Comparison of ENCODE assay signal across 8 cellular contexts in the genomic region with DNA sequence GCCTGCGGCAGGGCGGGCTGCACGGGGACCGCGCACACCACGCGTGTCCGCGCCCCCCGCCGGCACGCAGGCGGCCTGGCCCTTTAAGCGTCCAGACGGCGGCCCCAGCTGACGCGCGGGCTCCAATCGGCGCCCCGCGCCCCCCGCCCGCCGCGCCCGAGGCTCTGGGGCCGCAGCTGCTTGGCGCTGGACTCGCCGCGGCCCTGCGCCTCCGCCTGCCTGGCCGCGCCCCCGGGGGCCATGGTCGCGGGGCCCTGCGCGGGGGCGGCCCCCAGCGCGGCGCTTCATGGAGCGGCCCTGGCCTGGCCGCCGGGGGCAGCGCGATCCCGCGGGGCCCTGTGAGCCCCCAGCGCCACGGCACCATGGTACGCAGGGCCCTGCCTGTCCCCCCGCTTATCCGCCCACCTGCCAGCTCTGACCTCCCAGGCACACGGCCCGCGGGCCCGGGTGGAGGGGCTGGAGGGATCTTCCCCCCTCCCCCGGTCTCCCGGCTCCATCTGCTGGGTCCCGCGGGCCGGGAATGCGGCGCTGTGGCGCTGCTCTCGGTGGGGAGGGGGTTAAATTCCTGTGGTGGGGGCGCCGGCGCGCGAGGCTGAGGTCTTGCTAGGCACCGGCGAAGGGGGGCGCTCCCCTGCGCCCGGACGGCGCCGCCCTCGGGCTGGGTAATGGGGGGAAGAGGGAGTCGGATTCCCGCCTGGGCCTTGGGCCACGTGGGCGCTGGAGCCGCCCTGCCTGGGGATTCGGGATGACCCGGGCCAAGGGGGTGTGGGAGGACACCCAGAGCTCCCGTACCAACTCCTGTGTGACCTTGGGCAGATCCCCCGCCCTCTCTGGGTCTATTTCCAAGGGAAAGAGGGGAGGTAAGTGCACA. TPM values are rescaled to one million over a fixed set of nuclear protein-coding genes. Genes with fewer than 3 reads are reported as not detected.
DNase-seq lines count a peak whose midpoint lies in the region; ATAC-seq and TF ChIP-seq lines count a peak whose summit lies in the region.

No MANE protein-coding gene starts in this region.

- H3K4me3 ChIP-seq in adrenal gland: peak overlapping the region in 3 of 4 donors; percentile 54 to 86 (median 58)
- peak overlapping the region; percentile 59 to 99 (median 86) for H3K4me3 ChIP-seq in heart left ventricle

- H3K36me3 ChIP-seq in adrenal gland (replicated peaks in 1 of 2) (peaks cover 0 to 9% of the 10 kb centered on the region in 2 donors), heart left ventricle (peaks cover 0 to 26% (median 14%) of the 10 kb centered on the region in 9 donors)

- DNase-seq in NCI-H1092 treated with DMSO at 0.1 percent for 48 hours (lab: John Stamatoyannopoulos, UW): peak; percentile 23
- no peak for DNase-seq in NCI-H1092 (lab: John Stamatoyannopoulos, UW)
- DNase-seq in KBM-7: peak; percentile 26
- peak; percentile 61 to 86 (median 78) for DNase-seq in adrenal gland
- peak; percentile 73 to 81 (median 79) for DNase-seq in heart left ventricle
- DNase-seq in omental fat pad (ENCODE audit: low spot score): no peak
- DNase-seq in stimulated activated CD4-positive, alpha-beta T cell treated with anti-CD3 and anti-CD28 coated beads, Interleukin-4, amount 100 ng/mL, for 4 hours: no peak

- intact Hi-C loops in adrenal gland (cut with DNase I): loop anchor here (5.0 to 10.0 kb wide), 2 partner anchors 50 to 52 kb away; a partner anchor contains a TSS
- intact Hi-C loops in heart left ventricle (cut with DNase I): loop anchor here in 9 of 10 donors (2.0 to 10.0 kb wide), 7 partner anchors 30 to 93 kb away; a partner anchor contains a TSS

- WGBS in adrenal gland, 4 donors: 1 to 5% (median 2%) methylated on average over 7 to 94 of the region's 94 CpGs
- 1 to 2% (median 1%) methylated on average over 26 to 94 of the region's 94 CpGs for WGBS in heart left ventricle, 4 donors

- TF ChIP-seq CTCF in adrenal gland (IDR thresholded peaks at IDR 0.05) (no peak), heart left ventricle (IDR thresholded peaks at IDR 0.05) (peak in 5 of 12 donors; percentile 17 to 25 (median 24)), omental fat pad (IDR thresholded peaks at IDR 0.05) (no peak)

- H3K27ac ChIP-seq in adrenal gland: peak overlapping the region in 4 of 5 donors; percentile 70 to 94 (median 82)
- peak overlapping the region; percentile 84 to 99 (median 94) for H3K27ac ChIP-seq in heart left ventricle

- no peaks in the 10 kb centered on the region for H3K9me3 ChIP-seq in adrenal gland (replicated peaks in 1 of 3)
- no peaks in the 10 kb centered on the region for H3K9me3 ChIP-seq in heart left ventricle

- ATAC-seq in heart left ventricle (peak; percentile 14 to 69 (median 44)), omental fat pad (ENCODE audit: low FRiP score) (peak; percentile 31), HG03342 (IDR thresholded peaks at IDR 0.05; ENCODE audit: unreplicated experiment) (no peak)

- TF ChIP-seq POLR2A in adrenal gland (IDR thresholded peaks at IDR 0.05) (peak; percentile 3 to 41), heart left ventricle (IDR thresholded peaks at IDR 0.05) (no peak)

- H3K27me3 ChIP-seq in adrenal gland (no peaks in the 10 kb centered on the region), heart left ventricle (no peaks in the 10 kb centered on the region)

- peaks cover 36 to 48% of the 10 kb centered on the region in 2 donors for H3K4me1 ChIP-seq in adrenal gland (replicated peaks in 1 of 2)
- peaks cover 11 to 86% (median 50%) of the 10 kb centered on the region in 12 donors for H3K4me1 ChIP-seq in heart left ventricle

- in situ Hi-C loops in KBM-7 (cut with MboI; ENCODE audit: low pct_unique_long_range_greater_than_20kb, low sequenced_read_pairs): no loop called here

RNA-seq across cellular contexts. Expression of a gene that starts 1.1 kb away (rescaled TPM):
- total RNA-seq in adrenal gland (10 to 100 TPM; 21.6 to 39.4 (median 30.1) TPM), heart left ventricle (100 to 1,000 TPM in 7 of 9 donors, 10 to 100 TPM in 2; 76.6 to 184 (median 131) TPM), omental fat pad (10 to 100 TPM; 41.5 to 67.6 (median 50.3) TPM)
- polyA plus RNA-seq in adrenal gland (10 to 100 TPM in 2 of 3 donors, 1 to 10 TPM in 1; 7.0 to 23.6 (median 13.3) TPM), heart left ventricle (100 to 1,000 TPM; 110 to 111 TPM)

RNA-seq across cellular contexts. Expression of a gene that starts 30.8 kb away (rescaled TPM):
- total RNA-seq in adrenal gland: under 1 TPM in 2 of 8 donors, not detected in 6; 0.11 to 0.54 TPM
- polyA plus RNA-seq in adrenal gland: under 1 TPM in 1 of 3 donors, not detected in 2; 0.03 TPM
- total RNA-seq in heart left ventricle: 1 to 10 TPM in 2 of 9 donors, under 1 TPM in 6, not detected in 1; 0.19 to 5.6 (median 0.73) TPM
- 1 to 10 TPM in 1 of 2 donors, under 1 TPM in 1; 0.61 to 6.8 TPM for polyA plus RNA-seq in heart left ventricle
- total RNA-seq in omental fat pad: under 1 TPM in 1 of 4 donors, not detected in 3; 0.19 TPM

RNA-seq across cellular contexts. Expression of a gene that starts 48.0 kb away (rescaled TPM):
- 1 to 10 TPM in 2 of 8 donors, under 1 TPM in 5, not detected in 1; 0.18 to 4.5 (median 0.71) TPM for total RNA-seq in adrenal gland
- 1 to 10 TPM in 1 of 3 donors, under 1 TPM in 1, not detected in 1; 0.94 to 3.0 TPM for polyA plus RNA-seq in adrenal gland
- 100 to 1,000 TPM; 305 to 823 (median 538) TPM for total RNA-seq in heart left ventricle
- 1,000 to 10,000 TPM in 1 of 2 donors, 100 to 1,000 TPM in 1; 188 to 1,023 TPM for polyA plus RNA-seq in heart left ventricle
- not detected for total RNA-seq in omental fat pad

RNA-seq across cellular contexts. Expression of a gene that starts 54.1 kb away (rescaled TPM):
- total RNA-seq in adrenal gland: 100 to 1,000 TPM in 2 of 8 donors, 10 to 100 TPM in 6; 12.7 to 114 (median 49.4) TPM
- 10 to 100 TPM; 34.3 to 64.7 (median 47.5) TPM for polyA plus RNA-seq in adrenal gland
- 10 to 100 TPM; 14.6 to 40.6 (median 20.9) TPM for total RNA-seq in heart left ventricle
- 10 to 100 TPM; 10.7 to 31.3 TPM for polyA plus RNA-seq in heart left ventricle
- 100 to 1,000 TPM in 1 of 4 donors, 10 to 100 TPM in 3; 52.2 to 274 (median 91.1) TPM for total RNA-seq in omental fat pad

Comparison
In these comparisons a context has a peak if more than half of its experiments do, and no peak if none do; other contexts are left out.
1. DNase-seq: peak in NCI-H1092 treated with DMSO at 0.1 percent for 48 hours (single experiment), KBM-7 (single experiment), adrenal gland (7 of 7) and heart left ventricle (5 of 5); none in NCI-H1092 (single experiment), omental fat pad (single experiment) and stimulated activated CD4-positive, alpha-beta T cell treated with anti-CD3 and anti-CD28 coated beads, Interleukin-4, amount 100 ng/mL, for 4 hours (0 of 2).
2. POLR2A ChIP-seq: peak in adrenal gland (2 of 2); none in heart left ventricle (0 of 2).
3. RNA of a gene that starts 48.0 kb away (total RNA-seq): 305 to 823 TPM in heart left ventricle; 0.18 to 4.5 TPM in adrenal gland and not detected in omental fat pad; every median in the first group is over 10 times any median in the second.